ENCODE assay signal across 1 cellular context in the genomic region with DNA sequence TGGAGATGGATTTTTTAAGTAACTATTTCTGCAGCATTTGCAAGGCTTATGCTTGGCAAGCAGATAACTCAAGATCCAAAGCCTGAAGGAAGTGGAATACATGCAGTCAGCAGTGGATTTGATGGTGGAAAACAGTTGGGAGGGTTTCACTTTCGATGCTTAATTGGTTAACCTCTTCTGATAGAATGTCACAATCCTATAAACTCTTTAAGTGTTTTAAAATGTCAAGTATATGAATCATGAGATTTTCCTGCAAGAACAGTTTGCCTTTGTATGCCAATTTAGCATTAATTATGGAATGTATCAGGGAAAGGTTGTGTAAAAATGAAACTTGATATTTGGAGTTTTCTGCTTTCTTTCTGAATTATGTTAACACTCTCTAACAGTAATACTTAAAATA.
TF ChIP-seq lines count a peak whose summit lies in the region.

No MANE protein-coding gene starts in this region.

TF ChIP-seq in A549, 52 proteins besides CTCF, POLR2A, EP300 and RAD21 (continued from another document):
- TF ChIP-seq E2F6 (IDR thresholded peaks at IDR 0.05; ENCODE audit: borderline replicate concordance, low read depth) (no peak), NR3C1 (IDR thresholded peaks at IDR 0.05) (no peak), PHF8 (IDR thresholded peaks at IDR 0.05; ENCODE audit: borderline replicate concordance, low read depth) (no peak), EHMT2 (IDR thresholded peaks at IDR 0.05; ENCODE audit: low read depth) (no peak), HOXA7 (CRISPR knock-in tag; IDR thresholded peaks at IDR 0.05) (no peak), ESRRA (IDR thresholded peaks at IDR 0.05; ENCODE audit: borderline replicate concordance, low read length) (no peak), POLR2AphosphoS2 (conservative IDR thresholded peaks at IDR 0.05; ENCODE audit: low read length) (no peak), SREBF2 (IDR thresholded peaks at IDR 0.05) (no peak), TFCP2L1 (CRISPR knock-in tag; IDR thresholded peaks at IDR 0.05) (no peak)
